In the genomic region with DNA sequence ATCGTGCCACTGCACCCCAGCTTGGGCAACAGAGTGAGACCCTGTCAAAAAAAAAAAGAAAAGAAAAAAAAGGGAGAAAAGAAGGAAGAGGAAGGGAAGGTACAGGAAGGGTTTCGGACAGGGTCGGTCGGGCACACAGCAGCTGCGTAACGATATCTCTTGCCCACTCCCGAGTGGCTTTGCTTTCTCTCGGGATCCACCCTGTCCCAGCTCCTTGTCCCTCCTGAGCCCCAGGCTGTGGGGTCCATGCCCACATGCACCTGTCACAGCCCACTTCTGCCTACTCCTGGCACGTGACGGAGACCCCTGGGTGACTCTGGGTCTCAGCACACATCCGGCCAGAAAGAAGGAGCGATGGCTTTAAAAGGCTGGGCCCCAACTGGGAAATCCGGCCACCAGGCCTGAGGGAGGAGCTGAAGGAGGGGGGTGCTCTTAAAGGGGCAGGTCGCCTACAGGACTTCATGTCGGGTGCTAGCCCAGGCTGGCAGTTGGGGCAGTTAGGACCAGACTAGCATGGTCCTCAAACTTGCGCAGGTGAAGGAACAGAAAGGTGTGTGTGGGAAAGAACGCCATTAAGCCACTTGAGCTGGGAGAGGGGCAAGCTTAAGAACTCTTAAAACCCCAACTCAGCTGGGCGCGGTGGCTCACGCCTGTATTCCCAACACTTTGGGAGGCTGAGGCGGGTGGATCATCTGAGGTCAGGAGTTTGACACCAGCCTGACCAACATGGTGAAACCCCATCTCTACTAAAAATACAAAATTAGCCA, we compare ENCODE assay signal across 8 cellular contexts. TPM values are rescaled to one million over a fixed set of nuclear protein-coding genes. Genes with fewer than 3 reads are reported as not detected.
DNase-seq lines count a peak whose midpoint lies in the region; ATAC-seq lines count a peak whose summit lies in the region.

A gene with protein sequence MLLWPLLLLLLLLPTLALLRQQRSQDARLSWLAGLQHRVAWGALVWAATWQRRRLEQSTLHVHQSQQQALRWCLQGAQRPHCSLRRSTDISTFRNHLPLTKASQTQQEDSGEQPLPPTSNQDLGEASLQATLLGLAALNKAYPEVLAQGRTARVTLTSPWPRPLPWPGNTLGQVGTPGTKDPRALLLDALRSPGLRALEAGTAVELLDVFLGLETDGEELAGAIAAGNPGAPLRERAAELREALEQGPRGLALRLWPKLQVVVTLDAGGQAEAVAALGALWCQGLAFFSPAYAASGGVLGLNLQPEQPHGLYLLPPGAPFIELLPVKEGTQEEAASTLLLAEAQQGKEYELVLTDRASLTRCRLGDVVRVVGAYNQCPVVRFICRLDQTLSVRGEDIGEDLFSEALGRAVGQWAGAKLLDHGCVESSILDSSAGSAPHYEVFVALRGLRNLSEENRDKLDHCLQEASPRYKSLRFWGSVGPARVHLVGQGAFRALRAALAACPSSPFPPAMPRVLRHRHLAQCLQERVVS (minus strand): TSS at position 362 of the 767 bp plus-strand sequence. CDS start 913 bp downstream, outside the sequence.

- H3K36me3 Mint-ChIP-seq in activated CD4-positive, alpha-beta memory T cell treated with anti-CD3 and anti-CD28 coated beads, Interleukin-2, amount 10 ng/mL, durations not matched to agents 7 days and 5 days (ENCODE audit: low read depth), result peaks cover 5% of the 10 kb centered on the region

- H3K4me1 Mint-ChIP-seq in activated CD4-positive, alpha-beta memory T cell treated with anti-CD3 and anti-CD28 coated beads, Interleukin-2, amount 10 ng/mL, durations not matched to agents 7 days and 5 days, result peaks cover 21% of the 10 kb centered on the region

- CTCF ChIA-PET in activated CD4-positive, alpha-beta memory T cell treated with anti-CD3 and anti-CD28 coated beads, Interleukin-2, amount 10 ng/mL, durations not matched to agents 7 days and 5 days (lab: Charles Lee), result interaction anchor here (0.7 to 3.6 kb wide), 10 partner anchors 10 to 102 kb away, joined by 3 to 38 read pairs (median 4); a partner anchor contains a TSS

- H3K27ac Mint-ChIP-seq in activated CD4-positive, alpha-beta memory T cell treated with anti-CD3 and anti-CD28 coated beads, Interleukin-2, amount 10 ng/mL, durations not matched to agents 7 days and 5 days, result peak within 1 kb of the TSS; percentile 84

- H3K4me3 Mint-ChIP-seq in activated CD4-positive, alpha-beta memory T cell treated with anti-CD3 and anti-CD28 coated beads, Interleukin-2, amount 10 ng/mL, durations not matched to agents 7 days and 5 days, result peak within 1 kb of the TSS; percentile 87

- POLR2A ChIA-PET in activated CD4-positive, alpha-beta memory T cell treated with anti-CD3 and anti-CD28 coated beads, Interleukin-2, amount 10 ng/mL, durations not matched to agents 7 days and 5 days (lab: Charles Lee), result interaction anchor here (0.9 to 1.9 kb wide), 19 partner anchors 10 to 506 kb away, joined by 3 to 27 read pairs (median 4); a partner anchor contains a TSS

- DNase-seq in AG20443 (ENCODE audit: low spot score) (peak; percentile 93), NCI-H82 treated with DMSO at 0.1 percent for 48 hours (lab: John Stamatoyannopoulos, UW; ENCODE audit: unreplicated experiment) (peak; percentile 84), medulla oblongata (ENCODE audit: extremely low spot score) (peak; percentile 95)
- DNase-seq in activated CD4-positive, alpha-beta memory T cell treated with anti-CD3 and anti-CD28 coated beads, Interleukin-2, amount 10 ng/mL, durations not matched to agents 7 days and 5 days, result peak; percentile 86
- DNase-seq in effector CD4-positive, alpha-beta T cell, result peak; percentile 76
- DNase-seq in stimulated activated CD4-positive, alpha-beta T cell treated with anti-CD3 and anti-CD28 coated beads, TNF-alpha, amount 100 ng/mL, for 48 hours (ENCODE audit: low read depth in 3 of 3), result peak; percentile 60 to 77 (median 65)

- ATAC-seq in GM19043 (IDR thresholded peaks at IDR 0.05; ENCODE audit: low read depth, unreplicated experiment) (peak; percentile 90), HG03457 (IDR thresholded peaks at IDR 0.05; ENCODE audit: unreplicated experiment) (peak; percentile 48)

- H3K27me3 Mint-ChIP-seq in activated CD4-positive, alpha-beta memory T cell treated with anti-CD3 and anti-CD28 coated beads, Interleukin-2, amount 10 ng/mL, durations not matched to agents 7 days and 5 days, result no peaks in the 10 kb centered on the region

- H3K9me3 Mint-ChIP-seq in activated CD4-positive, alpha-beta memory T cell treated with anti-CD3 and anti-CD28 coated beads, Interleukin-2, amount 10 ng/mL, durations not matched to agents 7 days and 5 days, result no peaks in the 10 kb centered on the region

RNA-seq across cellular contexts. Expression of the gene that starts here (rescaled TPM):
- 10 to 100 TPM; 17.3 to 19.1 TPM for total RNA-seq in activated CD4-positive, alpha-beta memory T cell treated with anti-CD3 and anti-CD28 coated beads, Interleukin-2, amount 10 ng/mL, durations not matched to agents 7 days and 5 days

Comparison
In these comparisons a context has a peak if more than half of its experiments do, and no peak if none do; other contexts are left out.
1. Peak in every context shown above with its lines: DNase-seq and ATAC-seq.